Comparison of ENCODE assay signal across 8 cellular contexts in the genomic region with DNA sequence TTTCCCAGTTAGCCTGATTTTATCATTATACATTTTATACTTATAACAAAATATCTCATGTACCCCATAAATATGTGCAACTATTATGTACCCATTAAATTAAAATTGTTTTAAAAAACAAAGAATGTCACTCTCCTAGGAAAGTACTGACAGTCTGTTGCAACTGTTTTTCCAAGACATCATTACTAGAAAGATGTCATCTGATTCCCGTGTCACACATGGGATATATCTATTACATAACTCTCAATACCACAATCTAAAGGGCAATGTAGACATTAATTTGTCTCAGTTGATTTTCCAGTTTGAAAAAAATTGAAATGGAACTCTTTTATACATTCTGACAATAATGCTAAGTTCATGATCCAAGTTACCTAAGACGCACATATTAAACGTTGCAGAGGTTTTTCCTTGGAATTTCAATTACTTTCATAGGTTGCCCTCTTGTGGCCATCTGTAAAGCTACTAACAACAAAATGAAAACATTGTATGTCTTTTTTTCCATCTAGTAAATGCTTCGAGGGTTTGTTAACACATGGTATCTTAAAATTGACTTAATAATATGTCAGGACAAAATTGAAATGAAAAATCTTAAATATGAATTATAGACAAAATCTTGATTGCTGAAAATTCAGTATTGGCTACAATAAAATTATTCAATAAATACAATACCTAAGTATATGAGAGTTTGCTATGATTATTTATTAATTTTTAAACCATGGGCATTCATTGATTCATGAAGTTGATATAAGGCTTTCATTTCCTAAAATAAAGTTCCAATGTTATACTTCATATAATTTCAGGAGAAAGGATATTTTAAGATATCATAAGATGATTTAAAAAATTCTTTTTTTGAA.
DNase-seq lines count a peak whose midpoint lies in the region; ATAC-seq and TF ChIP-seq lines count a peak whose summit lies in the region.

No MANE protein-coding gene starts in this region.

- H3K79me2 ChIP-seq in neural cell (replicated peaks; ENCODE audit: insufficient read depth, low read length): no peaks in the 10 kb centered on the region

- no peak overlapping the region for H3K9ac ChIP-seq in neural cell (ENCODE audit: low read length)

- TF ChIP-seq RAD21 in neural cell (conservative IDR thresholded peaks at IDR 0.05): peak; percentile 84

- H3K27ac Mint-ChIP-seq in T-cell: no peak overlapping the region

- no peak overlapping the region for H3K27ac ChIP-seq in neural cell (ENCODE audit: low read length)

- H3K36me3 ChIP-seq in neural cell (ENCODE audit: insufficient read depth, low read length): no peaks in the 10 kb centered on the region

- no peaks in the 10 kb centered on the region for H3K4me1 Mint-ChIP-seq in T-cell

- H2AFZ ChIP-seq in neural cell (ENCODE audit: low read depth, low read length): no peak overlapping the region

- no peaks in the 10 kb centered on the region for H3K9me3 ChIP-seq in neural cell (ENCODE audit: low read length)

- H3K4me2 ChIP-seq in neural cell (ENCODE audit: low read length): no peak overlapping the region

- DNase-seq in AG10803 (ENCODE audit: low read depth) (peak; percentile 48), HFF-Myc (ENCODE audit: extremely low read depth, low read depth) (peak; percentile 7), NCI-H82 (lab: John Stamatoyannopoulos, UW) (peak; percentile 81), dedifferentiated amniotic fluid mesenchymal stem cell (ENCODE audit: extremely low spot score) (peak; percentile 71), T-cell (no peak)

- no peaks in the 10 kb centered on the region for H3K9me2 ChIP-seq in neural cell (ENCODE audit: insufficient read depth, low read length)

- POLR2A ChIA-PET in T-cell (lab: Charles Lee): interaction anchor here in 1 of 2 donors (0.6 to 0.7 kb wide), 2 partner anchors 21 to 24 kb away, joined by 5 to 6 read pairs; no protein-coding TSS in a partner anchor

- H4K20me1 ChIP-seq in neural cell (ENCODE audit: insufficient read depth): no peaks in the 10 kb centered on the region

- CTCF ChIA-PET in T-cell (lab: Charles Lee): interaction anchor here in 1 of 2 donors (0.6 kb wide), 1 partner anchor 142 kb away, joined by 3 read pairs; no protein-coding TSS in a partner anchor

- no peaks in the 10 kb centered on the region for H3K27me3 ChIP-seq in neural cell (ENCODE audit: insufficient read depth, low read depth, low read length)

- no peak overlapping the region for H3K4me3 Mint-ChIP-seq in T-cell

- no peaks in the 10 kb centered on the region for H3F3A ChIP-seq in neural cell (ENCODE audit: insufficient read depth, low read length, poor library complexity, severe bottlenecking)

- H3K4me3 ChIP-seq in AG10803 (ENCODE audit: low read length) (no peak overlapping the region), HFF-Myc (replicated peaks; ENCODE audit: low read depth, low read length) (no peak overlapping the region), neural cell (ENCODE audit: low read length) (no peak overlapping the region)

- TF ChIP-seq EP300 in neural cell (conservative IDR thresholded peaks at IDR 0.05; ENCODE audit: poor library complexity, severe bottlenecking): no peak

- H3K36me3 Mint-ChIP-seq in T-cell: no peaks in the 10 kb centered on the region

- ATAC-seq in HG02840 (IDR thresholded peaks at IDR 0.05; ENCODE audit: low FRiP score, unreplicated experiment): no peak
- ATAC-seq in HG03280 (IDR thresholded peaks at IDR 0.05; ENCODE audit: unreplicated experiment): no peak
- ATAC-seq in T-cell (replicated peaks in 1 of 4): no peak

- TF ChIP-seq CTCF in AG10803 (conservative IDR thresholded peaks at IDR 0.05; ENCODE audit: low read length) (peak; percentile 75), HFF-Myc (IDR thresholded peaks at IDR 0.05; ENCODE audit: low read depth, low read length, missing control alignments) (peak; percentile 34), neural cell (IDR thresholded peaks at IDR 0.05; ENCODE audit: poor library complexity, severe bottlenecking) (peak; percentile 81)

- no peaks in the 10 kb centered on the region for H3K9me3 Mint-ChIP-seq in T-cell

- H3K27me3 Mint-ChIP-seq in T-cell: peaks cover 0 to 5% of the 10 kb centered on the region in 2 donors

TF ChIP-seq in neural cell, 6 proteins besides CTCF, POLR2A, EP300 and RAD21:
- TF ChIP-seq POLR2AphosphoS5 (IDR thresholded peaks at IDR 0.05) (no peak), SMC3 (conservative IDR thresholded peaks at IDR 0.05; ENCODE audit: poor library complexity) (peak; percentile 82)

Comparison
In these comparisons a context has a peak if more than half of its experiments do, and no peak if none do; other contexts are left out.
1. DNase-seq: peak in AG10803 (single experiment), HFF-Myc (single experiment), NCI-H82 (single experiment) and dedifferentiated amniotic fluid mesenchymal stem cell (single experiment); none in T-cell (0 of 34).
2. Peak in every context shown above with its lines, with median percentiles within 50 percentile points of each other: CTCF ChIP-seq.